In the genomic region with DNA sequence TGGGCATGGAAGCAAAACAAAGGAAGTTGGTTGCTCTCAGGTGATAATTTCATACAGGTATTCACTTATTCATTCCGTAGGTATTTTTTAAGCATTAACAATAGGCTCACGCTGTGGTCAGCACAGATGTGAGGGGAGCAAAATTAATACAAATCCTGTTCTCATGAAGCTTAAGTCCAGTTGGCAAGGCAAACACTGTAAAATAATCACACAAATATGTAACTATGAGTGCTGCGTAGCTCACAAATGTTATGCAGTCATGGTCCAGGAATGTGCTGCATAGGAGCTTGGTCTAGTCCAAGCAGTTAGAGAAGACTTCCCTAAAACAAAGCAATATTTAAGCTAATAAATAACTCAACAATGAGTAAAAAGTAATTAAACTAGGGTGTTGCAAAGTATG, we compare ENCODE assay signal across 15 cellular contexts. TPM values are rescaled to one million over a fixed set of nuclear protein-coding genes. Genes with fewer than 3 reads are reported as not detected.
DNase-seq lines count a peak whose midpoint lies in the region; ATAC-seq, FAIRE-seq and TF ChIP-seq lines count a peak whose summit lies in the region.
"Had no signal": no experiment of that assay in that cellular context is flagged by ENCODE, and none has a peak within 500 bp of the region (broad histone marks: within the 10 kb centered on the region; RNA-seq: fewer than 3 reads in every experiment).

No MANE protein-coding gene starts in this region.

- intact Hi-C loops in CD4-positive, alpha-beta T cell (cut with DNase I, micrococcal nuclease), result loop anchor here in 1 of 2 experiments (5.0 kb wide), 1 partner anchor 73 kb away; no protein-coding TSS in a partner anchor

- peak overlapping the region; percentile 53 for H3K9ac ChIP-seq in keratinocyte (ENCODE audit: control insufficient read depth, extremely low read depth, insufficient read depth, low read length)
- H3K9ac ChIP-seq: BLaER1 had no signal

- no peaks in the 10 kb centered on the region for H3K9me3 Mint-ChIP-seq in CD4-positive, alpha-beta T cell

- H3K27me3 Mint-ChIP-seq in CD4-positive, alpha-beta T cell, result peaks cover 13% of the 10 kb centered on the region

- H3K4me2 ChIP-seq in keratinocyte (ENCODE audit: control insufficient read depth, extremely low read depth, insufficient read depth, low read depth, low read length), result peak overlapping the region; percentile 54
- H3K4me2 ChIP-seq: BLaER1 had no signal

- CTCF ChIA-PET in CD4-positive, alpha-beta T cell (lab: Charles Lee), result no interaction called here

- peak overlapping the region; percentile 68 for H2AFZ ChIP-seq in ACC112 (ENCODE audit: low read length, unreplicated experiment)
- H2AFZ ChIP-seq in keratinocyte (ENCODE audit: control insufficient read depth, low read length), result no peak overlapping the region

- H3K4me3 Mint-ChIP-seq in CD4-positive, alpha-beta T cell, result no peak overlapping the region
- H3K4me3 Mint-ChIP-seq: brain had no signal

- H3K79me2 ChIP-seq in ACC112 (ENCODE audit: control insufficient read depth, insufficient read depth, low read length, unreplicated experiment), result no peaks in the 10 kb centered on the region
- no peaks in the 10 kb centered on the region for H3K79me2 ChIP-seq in keratinocyte (ENCODE audit: control insufficient read depth, insufficient read depth, low read length)

- no peak overlapping the region for H3K4me3 ChIP-seq in ACC112 (ENCODE audit: low read depth, low read length)
- no peak overlapping the region for H3K4me3 ChIP-seq in keratinocyte (ENCODE audit: control insufficient read depth in 2 of 3, extremely low read depth in 1 of 3, insufficient read depth in 2 of 3, low read depth in 1 of 3, low read length in 3 of 3)
- H3K4me3 ChIP-seq: BLaER1 had no signal

- DNase-seq in HPDE6-E6E7 (ENCODE audit: extremely low spot score), result peak; percentile 72
- DNase-seq in amniotic stem cell (lab: John Stamatoyannopoulos, UW), result peak; percentile 59
- DNase-seq in keratinocyte (ENCODE audit: low read depth, low spot score), result peak; percentile 94
- no peak for DNase-seq in inferior parietal cortex (ENCODE audit: extremely low spot score)
- no peak for DNase-seq in NK-92 (lab: John Stamatoyannopoulos, UW; ENCODE audit: unreplicated experiment)
- DNase-seq in CD4-positive, alpha-beta T cell, result no peak
- no peak for DNase-seq in NCI-H146 treated with DMSO at 0.1 percent for 48 hours (lab: John Stamatoyannopoulos, UW; ENCODE audit: unreplicated experiment)
- DNase-seq: Karpas-422; stimulated activated CD4-positive, alpha-beta T cell treated with anti-CD3 and anti-CD28 coated beads, Interleukin-12 subunit alpha, Interleukin-12 subunit beta, amount 100 ng/mL, for 4 hours had no signal

- H3K9me1 ChIP-seq in keratinocyte (ENCODE audit: control insufficient read depth, extremely low read depth, insufficient read depth, low read length), result no peaks in the 10 kb centered on the region

- TF ChIP-seq CTCF in keratinocyte (optimal IDR thresholded peaks at IDR 0.05 in 1 of 3, IDR thresholded peaks at IDR 0.05 in 1 of 3, conservative IDR thresholded peaks at IDR 0.05 in 1 of 3; ENCODE audit: extremely low read depth in 1 of 3, insufficient read depth in 2 of 3, low read length in 3 of 3), result no peak
- no peak for TF ChIP-seq CTCF in CD4-positive, alpha-beta T cell (IDR thresholded peaks at IDR 0.05)

- no peaks in the 10 kb centered on the region for H3K36me3 Mint-ChIP-seq in CD4-positive, alpha-beta T cell (ENCODE audit: low read depth)
- H3K36me3 Mint-ChIP-seq: brain had no signal

- no peaks in the 10 kb centered on the region for H3K27me3 ChIP-seq in ACC112 (ENCODE audit: insufficient read depth, low read length)
- H3K27me3 ChIP-seq in keratinocyte (ENCODE audit: control insufficient read depth, extremely low read depth, insufficient read depth, low read length), result no peaks in the 10 kb centered on the region
- peaks cover 10% of the 10 kb centered on the region for H3K27me3 ChIP-seq in CD4-positive, alpha-beta T cell (ENCODE audit: control insufficient read depth, insufficient read depth, low read length)
- H3K27me3 ChIP-seq: BLaER1 had no signal

- ATAC-seq in CD4-positive, alpha-beta T cell (ENCODE audit: poor library complexity), result no peak

- dilution Hi-C loops in keratinocyte (cut with MboI; ENCODE audit: extremely low pct_ligation_motif_present, low sequenced_read_pairs), result no loop called here

- H3K36me3 ChIP-seq in ACC112 (ENCODE audit: insufficient read depth, low read length) (no peaks in the 10 kb centered on the region), keratinocyte (ENCODE audit: control insufficient read depth in 2 of 2, extremely low read depth in 1 of 2, insufficient read depth in 2 of 2, low read length in 2 of 2) (no peaks in the 10 kb centered on the region)
- H3K36me3 ChIP-seq: BLaER1 had no signal

- no peak overlapping the region for H3K27ac Mint-ChIP-seq in CD4-positive, alpha-beta T cell

- H3K4me1 ChIP-seq in ACC112 (ENCODE audit: control insufficient read depth, insufficient read depth, low read length, unreplicated experiment) (peaks cover 19% of the 10 kb centered on the region), keratinocyte (ENCODE audit: control insufficient read depth, extremely low read depth, insufficient read depth, low read length) (peaks cover 26% of the 10 kb centered on the region)
- H3K4me1 ChIP-seq: BLaER1 had no signal

- H3K27ac ChIP-seq in ACC112 (ENCODE audit: low read depth, low read length), result peak overlapping the region; percentile 71
- H3K27ac ChIP-seq in keratinocyte (ENCODE audit: control insufficient read depth, insufficient read depth, low read length), result peak overlapping the region; percentile 77
- no peak overlapping the region for H3K27ac ChIP-seq in CD4-positive, alpha-beta T cell (ENCODE audit: low read depth, low read length)
- H3K27ac ChIP-seq: BLaER1 had no signal

- no peaks in the 10 kb centered on the region for H3K9me3 ChIP-seq in keratinocyte (ENCODE audit: control insufficient read depth, low read depth, low read length)
- H3K9me3 ChIP-seq in CD4-positive, alpha-beta T cell (ENCODE audit: control insufficient read depth, low read length), result no peaks in the 10 kb centered on the region
- H3K9me3 ChIP-seq: BLaER1 had no signal

- no peaks in the 10 kb centered on the region for H4K20me1 ChIP-seq in keratinocyte (ENCODE audit: control insufficient read depth, extremely low read depth, insufficient read depth, low read length)
- H4K20me1 ChIP-seq: BLaER1 had no signal

- peak; percentile 92 for FAIRE-seq in keratinocyte (lab: Jason Lieb, UNC)

- H3K4me1 Mint-ChIP-seq in CD4-positive, alpha-beta T cell (ENCODE audit: low read depth), result no peaks in the 10 kb centered on the region
- H3K4me1 Mint-ChIP-seq: brain had no signal

- POLR2A ChIA-PET in CD4-positive, alpha-beta T cell (lab: Charles Lee), result no interaction called here

RNA-seq across cellular contexts. Expression of a gene that starts 23.9 kb away (rescaled TPM):
- polyA plus RNA-seq in keratinocyte, result not detected in 3 replicates
- polyA plus RNA-seq in keratinocyte (2011; ENCODE audit: low read depth), result not detected
- not detected in 2 replicates for polyA plus RNA-seq in keratinocyte (2011; cell fraction: cytosol; rRNA removed)
- not detected in 2 replicates for polyA plus RNA-seq in keratinocyte (2011; cell fraction: nucleus; rRNA removed)
- polyA plus RNA-seq in keratinocyte (2012; ENCODE audit: low replicate concordance), result 0.05 TPM in 1 of 2 replicates, not detected in the other
- not detected in 3 replicates for polyA minus RNA-seq in keratinocyte
- not detected for polyA minus RNA-seq in keratinocyte (2011; cell fraction: cytosol; rRNA and poly(A)+ RNA removed)
- polyA minus RNA-seq in keratinocyte (2011; cell fraction: nucleus; rRNA and poly(A)+ RNA removed), result not detected in 2 replicates
- not detected for total RNA-seq in CD4-positive, alpha-beta T cell

RNA-seq across cellular contexts. Expression of a gene that starts 31.1 kb away (rescaled TPM):
- 0.41 to 1.3 TPM (median 0.45 TPM) in 3 replicates for polyA plus RNA-seq in keratinocyte
- polyA plus RNA-seq in keratinocyte (2011; ENCODE audit: low read depth), result 5.9 TPM
- 0.79 and 1.5 TPM in 2 replicates for polyA plus RNA-seq in keratinocyte (2011; cell fraction: cytosol; rRNA removed)
- 0.88 TPM in 1 of 2 replicates, not detected in the other for polyA plus RNA-seq in keratinocyte (2011; cell fraction: nucleus; rRNA removed)
- 1.2 and 1.7 TPM in 2 replicates for polyA plus RNA-seq in keratinocyte (2012; ENCODE audit: low replicate concordance)
- polyA minus RNA-seq in keratinocyte, result not detected in 3 replicates
- polyA minus RNA-seq in keratinocyte (2011; cell fraction: cytosol; rRNA and poly(A)+ RNA removed), result not detected
- polyA minus RNA-seq in keratinocyte (2011; cell fraction: nucleus; rRNA and poly(A)+ RNA removed), result not detected in 2 replicates
- total RNA-seq in CD4-positive, alpha-beta T cell, result not detected
- total RNA-seq: glomerular endothelial cell; NCI-H460; T-helper 1 cell treated with Interleukin-12 subunit alpha and Interleukin-12 subunit beta and Interleukin-4 antibody, amounts not matched to agents 30 ng/mL and 1 ng/mL, for 36 hours had no signal

Comparison
In these comparisons a context has a peak if more than half of its experiments do, and no peak if none do; other contexts are left out.
1. DNase-seq: peak in HPDE6-E6E7 (single experiment), amniotic stem cell (single experiment) and keratinocyte (single experiment); none in inferior parietal cortex (single experiment), NK-92 (single experiment), CD4-positive, alpha-beta T cell (0 of 10) and NCI-H146 treated with DMSO at 0.1 percent for 48 hours (single experiment).